Comparison of ENCODE assay signal across 25 cellular contexts in the genomic region with DNA sequence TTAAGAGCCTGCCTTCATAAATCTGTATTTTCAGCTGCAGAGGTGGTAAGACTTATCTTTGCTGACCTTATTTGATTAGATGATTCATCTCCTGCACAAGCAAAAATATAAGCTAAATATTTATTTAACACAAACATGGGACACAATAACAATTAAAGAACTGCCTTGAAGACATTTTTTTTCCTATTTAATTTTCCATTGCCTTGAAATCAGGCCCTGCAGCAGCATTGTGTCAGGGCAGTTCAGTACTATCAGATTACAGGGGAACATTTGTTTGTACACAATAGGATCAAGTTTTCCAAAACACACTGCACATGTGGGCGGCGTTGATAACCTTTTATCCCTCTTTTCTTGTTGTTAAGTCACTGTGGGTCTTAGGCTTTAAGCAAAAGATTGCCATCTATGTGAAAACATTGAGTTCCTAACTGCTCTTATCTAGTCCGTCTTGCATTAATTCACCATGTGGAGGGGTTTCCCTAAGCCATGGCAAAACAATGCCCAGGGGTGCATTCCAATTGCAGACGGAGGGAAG. TPM values are rescaled to one million over a fixed set of nuclear protein-coding genes. Genes with fewer than 3 reads are reported as not detected.
DNase-seq lines count a peak whose midpoint lies in the region; FAIRE-seq and TF ChIP-seq lines count a peak whose summit lies in the region.
"Had no signal": no experiment of that assay in that cellular context is flagged by ENCODE, and none has a peak within 500 bp of the region (broad histone marks: within the 10 kb centered on the region; RNA-seq: fewer than 3 reads in every experiment).

No MANE protein-coding gene starts in this region.

- DNase-seq in left ventricle myocardium inferior (no peak), right atrium auricular region (ENCODE audit: low spot score) (no peak), NCI-H69 (lab: John Stamatoyannopoulos, UW) (peak; percentile 34), H1 (ENCODE audit: low read depth in 1 of 2, low spot score in 2 of 2) (no peak), pulmonary artery endothelial cell (ENCODE audit: low read depth, low spot score) (peak; percentile 79), vagina (ENCODE audit: extremely low spot score in 2 of 2) (no peak), NCI-H345 (lab: John Stamatoyannopoulos, UW) (no peak), GOT3 (lab: John Stamatoyannopoulos, UW) (no peak)
- DNase-seq: activated CD4-positive, alpha-beta memory T cell treated with anti-CD3 and anti-CD28 coated beads for 36 hours; activated naive CD8-positive, alpha-beta T cell treated with anti-CD3 and anti-CD28 coated beads for 36 hours; cerebellar nuclear complex; COR-L47; KG1; left cardiac atrium; naive B cell; NCI-H146; NCI-H774; SIG-M5; spleen; stimulated activated CD4-positive, alpha-beta T cell treated with anti-CD3 and anti-CD28 coated beads, Interleukin-2, amount 100 ng/mL, for 48 hours had no signal

- no peak overlapping the region for H3K4me2 ChIP-seq in H1 (ENCODE audit: insufficient read depth in 1 of 2, low read depth in 2 of 2, low read length in 2 of 2)

- no peak for TF ChIP-seq CTCF in left ventricle myocardium inferior (IDR thresholded peaks at IDR 0.05; ENCODE audit: borderline replicate concordance)
- TF ChIP-seq CTCF in right atrium auricular region (IDR thresholded peaks at IDR 0.05) = no peak
- no peak for TF ChIP-seq CTCF in H1 (IDR thresholded peaks at IDR 0.05; ENCODE audit: control extremely low read depth in 1 of 3, insufficient read depth in 1 of 3, low read depth in 1 of 3, low read length in 3 of 3)
- no peak for TF ChIP-seq CTCF in vagina (IDR thresholded peaks at IDR 0.05)

- no peak overlapping the region for H4K91ac ChIP-seq in H1 (replicated peaks; ENCODE audit: insufficient read length, low read length)

- no peak overlapping the region for H4K5ac ChIP-seq in H1 (ENCODE audit: insufficient read length, low read depth, low read length)

- no peak overlapping the region for H2BK5ac ChIP-seq in H1 (ENCODE audit: low read depth, low read length)

- no peak overlapping the region for H2BK15ac ChIP-seq in H1 (ENCODE audit: low read length)

- H3K4ac ChIP-seq in H1 (replicated peaks; ENCODE audit: insufficient read length, low read depth, low read length) = no peak overlapping the region

- intact Hi-C loops in left ventricle myocardium inferior (cut with micrococcal nuclease) = no loop called here
- intact Hi-C loops in vagina (cut with DNase I) = no loop called here

- peaks cover 64% of the 10 kb centered on the region for H3K4me1 ChIP-seq in left ventricle myocardium inferior
- peaks cover 0 to 5% of the 10 kb centered on the region in 2 donors for H3K4me1 ChIP-seq in right atrium auricular region
- no peaks in the 10 kb centered on the region for H3K4me1 ChIP-seq in H1 (replicated peaks in 1 of 4; ENCODE audit: control insufficient read depth in 3 of 4, insufficient read depth in 4 of 4, low read length in 3 of 4)
- H3K4me1 ChIP-seq in vagina = no peaks in the 10 kb centered on the region
- H3K4me1 ChIP-seq: ascending aorta had no signal

- H3K23me2 ChIP-seq in H1 (ENCODE audit: low read depth, low read length) = no peaks in the 10 kb centered on the region

- H3K27me3 ChIP-seq in left ventricle myocardium inferior (ENCODE audit: low read depth) (no peaks in the 10 kb centered on the region), right atrium auricular region (no peaks in the 10 kb centered on the region), H1 (replicated peaks in 1 of 4; ENCODE audit: control insufficient read depth in 3 of 4, extremely low read depth in 1 of 4, insufficient read depth in 3 of 4, low read length in 3 of 4) (no peaks in the 10 kb centered on the region), vagina (no peaks in the 10 kb centered on the region)
- H3K27me3 ChIP-seq: ascending aorta, spleen had no signal

- TF ChIP-seq RAD21 in H1 (IDR thresholded peaks at IDR 0.05 in 1 of 2, conservative IDR thresholded peaks at IDR 0.05 in 1 of 2; ENCODE audit: low read depth in 2 of 2, low read length in 2 of 2) = no peak

- H3K9me3 ChIP-seq in left ventricle myocardium inferior (replicated peaks) (no peaks in the 10 kb centered on the region), right atrium auricular region (no peaks in the 10 kb centered on the region), H1 (ENCODE audit: insufficient read depth in 2 of 2, low read depth in 1 of 2, low read length in 1 of 2) (no peaks in the 10 kb centered on the region), vagina (no peaks in the 10 kb centered on the region)
- H3K9me3 ChIP-seq: ascending aorta, spleen had no signal

- no peak overlapping the region for H2BK12ac ChIP-seq in H1 (ENCODE audit: low read depth, low read length)

- no peaks in the 10 kb centered on the region for H3K36me3 ChIP-seq in left ventricle myocardium inferior
- no peaks in the 10 kb centered on the region for H3K36me3 ChIP-seq in right atrium auricular region
- H3K36me3 ChIP-seq in H1 (ENCODE audit: control insufficient read depth in 2 of 4, insufficient read depth in 4 of 4, low read length in 3 of 4) = no peaks in the 10 kb centered on the region
- H3K36me3 ChIP-seq in vagina = no peaks in the 10 kb centered on the region
- H3K36me3 ChIP-seq: ascending aorta, spleen had no signal

- no peak overlapping the region for H2BK20ac ChIP-seq in H1 (ENCODE audit: low read length)

- no peak overlapping the region for H2AK5ac ChIP-seq in H1 (ENCODE audit: low read depth, low read length)

- H3K56ac ChIP-seq in H1 (replicated peaks; ENCODE audit: insufficient read length, low read depth, low read length) = no peak overlapping the region

- CTCF ChIA-PET in H1 (lab: Charles Lee; ENCODE audit: partially characterized antibody) = interaction anchor here (1.7 kb wide), 1 partner anchor 68 kb away, joined by 3 read pairs; no protein-coding TSS in a partner anchor

- H3K79me2 ChIP-seq in H1 (ENCODE audit: control insufficient read depth in 1 of 2, insufficient read depth in 2 of 2, low read length in 2 of 2) = no peaks in the 10 kb centered on the region

- TF ChIP-seq EP300 in H1 (IDR thresholded peaks at IDR 0.05; ENCODE audit: borderline replicate concordance in 1 of 2, low read depth in 2 of 2, low read length in 2 of 2) = no peak

- WGBS in H1 (ENCODE audit: extremely low coverage in 1 of 2, insufficient coverage in 1 of 2, insufficient read length in 1 of 2, insufficient replicate concordance in 2 of 2, low coverage in 1 of 2, low lambda C conversion rate in 2 of 2, missing lambda C conversion rate in 1 of 2), 2 experiments = 97% methylated on average over 4 of the region's 4 CpGs; no CpG with 5 or more reads in 1 of the 2 experiments

- H3K18ac ChIP-seq in H1 (ENCODE audit: extremely low read depth, low read length) = no peak overlapping the region

- 0 out of 2 replicates have a peak overlapping the region, but pooled peaks have one; percentile 49 for H2AFZ ChIP-seq in H1 (ENCODE audit: low read length)

- no peaks in the 10 kb centered on the region for H4K20me1 ChIP-seq in H1 (replicated peaks in 1 of 2; ENCODE audit: control insufficient read depth in 1 of 2, insufficient read depth in 2 of 2, low read length in 2 of 2)

- H4K8ac ChIP-seq in H1 (ENCODE audit: extremely low read depth, insufficient read depth, low read length) = no peak overlapping the region

- H3K14ac ChIP-seq in H1 (ENCODE audit: insufficient read length) = no peak overlapping the region

- no peak overlapping the region for H3K9ac ChIP-seq in H1 (replicated peaks in 1 of 4; ENCODE audit: extremely low read depth in 1 of 4, low read depth in 3 of 4, low read length in 3 of 4)

- no peak overlapping the region for H3K23ac ChIP-seq in H1 (ENCODE audit: insufficient read length)

- H3K27ac ChIP-seq in left ventricle myocardium inferior (replicated peaks) (peak overlapping the region; percentile 88), right atrium auricular region (no peak overlapping the region), H1 (ENCODE audit: low read depth, low read length) (no peak overlapping the region), vagina (no peak overlapping the region)
- H3K27ac ChIP-seq: ascending aorta had no signal

- peak overlapping the region; percentile 61 for H3K4me3 ChIP-seq in left ventricle myocardium inferior
- no peak overlapping the region for H3K4me3 ChIP-seq in right atrium auricular region
- no peak overlapping the region for H3K4me3 ChIP-seq in H1 (ENCODE audit: extremely low read depth in 1 of 4, insufficient read depth in 2 of 4, low read depth in 3 of 4, low read length in 4 of 4)
- H3K4me3 ChIP-seq in vagina = no peak overlapping the region
- H3K4me3 ChIP-seq: ascending aorta, spleen had no signal

- FAIRE-seq in H1 (lab: Jason Lieb, UNC) = no peak
- FAIRE-seq: A204.1 had no signal

- POLR2A ChIA-PET in H1 (lab: Charles Lee; ENCODE audit: partially characterized antibody) = no interaction called here

- TF ChIP-seq POLR2A in H1 (IDR thresholded peaks at IDR 0.05; ENCODE audit: control extremely low read depth in 1 of 2, low read depth in 2 of 2, low read length in 2 of 2) (no peak), vagina (IDR thresholded peaks at IDR 0.05) (no peak)

- no peak overlapping the region for H2BK120ac ChIP-seq in H1 (replicated peaks; ENCODE audit: low read depth, low read length)

- no peaks in the 10 kb centered on the region for H3K79me1 ChIP-seq in H1 (ENCODE audit: low read depth, low read length)

TF ChIP-seq in H1, 55 proteins besides CTCF, POLR2A, EP300 and RAD21 (continues in another document):
- TF ChIP-seq CTBP2 (IDR thresholded peaks at IDR 0.05; ENCODE audit: borderline replicate concordance, insufficient read depth, insufficient read length, low read length) (no peak), ATF3 (IDR thresholded peaks at IDR 0.05; ENCODE audit: insufficient read depth, low read depth, low read length) (no peak), SIRT6 (IDR thresholded peaks at IDR 0.05; ENCODE audit: low read length) (no peak), SP4 (IDR thresholded peaks at IDR 0.05; ENCODE audit: low read length) (no peak), KDM1A (IDR thresholded peaks at IDR 0.05; ENCODE audit: borderline replicate concordance, low read length) (no peak)

RNA-seq across cellular contexts. Expression of gene ADGRF5, which starts 7.4 kb away (rescaled TPM):
- total RNA-seq in left ventricle myocardium inferior = 42.1 TPM
- 10 to 100 TPM; 38.4 to 59.4 TPM for total RNA-seq in right atrium auricular region
- 0.06 TPM in 1 of 2 replicates, not detected in the other for total RNA-seq in H1 (2021; fragmentation: NEBNext Ultra II Directional; extraction: Animal tissue kit (Norgen Biotek cat#: 25700))
- polyA plus RNA-seq in H1 (2011; rRNA removed) = not detected in 2 replicates
- not detected for polyA plus RNA-seq in H1 (2011; cell fraction: cytosol; rRNA removed)
- not detected for polyA plus RNA-seq in H1 (2011; cell fraction: nucleus; rRNA removed)
- polyA plus RNA-seq in H1 (2012, experiment 1 of 2) = 0.03 TPM in 1 of 4 replicates, not detected in the others
- polyA plus RNA-seq in H1 (2012, experiment 2 of 2) = not detected
- 0.02 TPM for polyA plus RNA-seq in H1 (2013, experiment 1 of 2)
- 0.02 TPM for polyA plus RNA-seq in H1 (2013, experiment 2 of 2)
- polyA minus RNA-seq in H1 (2011; rRNA and poly(A)+ RNA removed) = 0.05 TPM in 1 of 2 replicates, not detected in the other
- polyA minus RNA-seq in H1 (2011; cell fraction: cytosol; rRNA and poly(A)+ RNA removed) = not detected
- polyA minus RNA-seq in H1 (2011; cell fraction: nucleus; rRNA and poly(A)+ RNA removed) = not detected
- total RNA-seq in pulmonary artery endothelial cell = 2.0 and 20.1 TPM in 2 replicates
- total RNA-seq in vagina = 10.3 TPM
- total RNA-seq: activated CD4-positive, alpha-beta memory T cell treated with anti-CD3 and anti-CD28 coated beads for 36 hours; activated naive CD8-positive, alpha-beta T cell treated with anti-CD3 and anti-CD28 coated beads for 36 hours; activated T-helper 2 cell treated with anti-CD3 and anti-CD28 coated beads, Interferon-gamma antibody, Interleukin-2, Interleukin-4, amounts not matched to agents 10 μg/mL and 5 μg/mL and 100 μg/mL, durations not matched to agents 14 hours and 24 hours and 36 hours; HT-29 had no signal
- polyA plus RNA-seq: BJ had no signal

Comparison
In these comparisons a context has a peak if more than half of its experiments do, and no peak if none do; other contexts are left out.
1. DNase-seq: peak in NCI-H69 (single experiment) and pulmonary artery endothelial cell (single experiment); none in left ventricle myocardium inferior (single experiment), right atrium auricular region (single experiment), H1 (0 of 2), vagina (0 of 2), NCI-H345 (single experiment) and GOT3 (single experiment).